ENCODE assay signal across 1 cellular context in the genomic region with DNA sequence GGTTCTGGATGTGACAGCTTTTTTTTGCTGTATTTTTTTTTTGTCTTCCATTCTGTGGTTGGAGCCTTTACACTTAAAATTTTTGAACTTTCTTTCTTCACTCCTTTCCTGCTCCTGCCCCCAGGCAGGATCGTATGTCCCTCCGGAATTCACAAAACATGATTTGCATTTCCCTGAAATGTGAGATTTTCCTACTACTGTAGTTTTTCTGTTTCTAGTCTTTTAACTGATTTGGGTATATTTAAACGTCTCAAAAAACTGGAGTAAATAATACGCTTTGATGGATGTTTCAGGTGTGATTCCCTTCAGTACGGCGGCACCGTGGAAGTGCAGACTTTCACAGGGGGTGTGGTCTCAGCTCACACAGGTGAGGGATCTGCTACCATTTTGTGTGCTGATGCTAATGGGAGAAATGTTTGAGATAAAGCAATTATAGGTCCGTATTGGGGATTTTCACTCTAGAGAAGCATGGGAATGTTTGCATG.
TF ChIP-seq lines count a peak whose summit lies in the region.

No MANE protein-coding gene starts in this region.

TF ChIP-seq in H1, 55 proteins besides CTCF, POLR2A, EP300 and RAD21:
- no peak for TF ChIP-seq SUZ12 (IDR thresholded peaks at IDR 0.05; ENCODE audit: low read length)
- no peak for TF ChIP-seq TAF1 (IDR thresholded peaks at IDR 0.05; ENCODE audit: low read depth, low read length)
- no peak for TF ChIP-seq POU5F1 (IDR thresholded peaks at IDR 0.05; ENCODE audit: low read depth, low read length)
- no peak for TF ChIP-seq CHD2 (IDR thresholded peaks at IDR 0.05; ENCODE audit: low read length)
- no peak for TF ChIP-seq MAFK (IDR thresholded peaks at IDR 0.05; ENCODE audit: low read depth, low read length)
- TF ChIP-seq SP2 (IDR thresholded peaks at IDR 0.05; ENCODE audit: low read length): no peak
- TF ChIP-seq SAP30 (IDR thresholded peaks at IDR 0.05; ENCODE audit: insufficient read depth, insufficient replicate concordance, low read length): no peak
- TF ChIP-seq GTF2F1 (IDR thresholded peaks at IDR 0.05; ENCODE audit: borderline replicate concordance, low read depth, low read length): no peak
- TF ChIP-seq SIRT6 (IDR thresholded peaks at IDR 0.05; ENCODE audit: low read length): no peak
- TF ChIP-seq EZH2 (IDR thresholded peaks at IDR 0.05; ENCODE audit: low read depth, low read length, severe bottlenecking): no peak
- TF ChIP-seq TCF12 (IDR thresholded peaks at IDR 0.05; ENCODE audit: low read depth, low read length): no peak
- TF ChIP-seq, protein P1, sequence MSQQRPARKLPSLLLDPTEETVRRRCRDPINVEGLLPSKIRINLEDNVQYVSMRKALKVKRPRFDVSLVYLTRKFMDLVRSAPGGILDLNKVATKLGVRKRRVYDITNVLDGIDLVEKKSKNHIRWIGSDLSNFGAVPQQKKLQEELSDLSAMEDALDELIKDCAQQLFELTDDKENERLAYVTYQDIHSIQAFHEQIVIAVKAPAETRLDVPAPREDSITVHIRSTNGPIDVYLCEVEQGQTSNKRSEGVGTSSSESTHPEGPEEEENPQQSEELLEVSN (IDR thresholded peaks at IDR 0.05): no peak
- TF ChIP-seq, protein P2, sequence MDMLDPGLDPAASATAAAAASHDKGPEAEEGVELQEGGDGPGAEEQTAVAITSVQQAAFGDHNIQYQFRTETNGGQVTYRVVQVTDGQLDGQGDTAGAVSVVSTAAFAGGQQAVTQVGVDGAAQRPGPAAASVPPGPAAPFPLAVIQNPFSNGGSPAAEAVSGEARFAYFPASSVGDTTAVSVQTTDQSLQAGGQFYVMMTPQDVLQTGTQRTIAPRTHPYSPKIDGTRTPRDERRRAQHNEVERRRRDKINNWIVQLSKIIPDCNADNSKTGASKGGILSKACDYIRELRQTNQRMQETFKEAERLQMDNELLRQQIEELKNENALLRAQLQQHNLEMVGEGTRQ (IDR thresholded peaks at IDR 0.05; ENCODE audit: low read length): no peak
- TF ChIP-seq BRCA1 (IDR thresholded peaks at IDR 0.05; ENCODE audit: low read depth, low read length): no peak
- no peak for TF ChIP-seq SIN3A (conservative IDR thresholded peaks at IDR 0.05 in 1 of 2, IDR thresholded peaks at IDR 0.05 in 1 of 2; ENCODE audit: low read depth in 1 of 2, low read length in 2 of 2)
- TF ChIP-seq RFX5 (IDR thresholded peaks at IDR 0.05; ENCODE audit: borderline replicate concordance, low read depth, low read length): no peak
- TF ChIP-seq, protein P3, sequence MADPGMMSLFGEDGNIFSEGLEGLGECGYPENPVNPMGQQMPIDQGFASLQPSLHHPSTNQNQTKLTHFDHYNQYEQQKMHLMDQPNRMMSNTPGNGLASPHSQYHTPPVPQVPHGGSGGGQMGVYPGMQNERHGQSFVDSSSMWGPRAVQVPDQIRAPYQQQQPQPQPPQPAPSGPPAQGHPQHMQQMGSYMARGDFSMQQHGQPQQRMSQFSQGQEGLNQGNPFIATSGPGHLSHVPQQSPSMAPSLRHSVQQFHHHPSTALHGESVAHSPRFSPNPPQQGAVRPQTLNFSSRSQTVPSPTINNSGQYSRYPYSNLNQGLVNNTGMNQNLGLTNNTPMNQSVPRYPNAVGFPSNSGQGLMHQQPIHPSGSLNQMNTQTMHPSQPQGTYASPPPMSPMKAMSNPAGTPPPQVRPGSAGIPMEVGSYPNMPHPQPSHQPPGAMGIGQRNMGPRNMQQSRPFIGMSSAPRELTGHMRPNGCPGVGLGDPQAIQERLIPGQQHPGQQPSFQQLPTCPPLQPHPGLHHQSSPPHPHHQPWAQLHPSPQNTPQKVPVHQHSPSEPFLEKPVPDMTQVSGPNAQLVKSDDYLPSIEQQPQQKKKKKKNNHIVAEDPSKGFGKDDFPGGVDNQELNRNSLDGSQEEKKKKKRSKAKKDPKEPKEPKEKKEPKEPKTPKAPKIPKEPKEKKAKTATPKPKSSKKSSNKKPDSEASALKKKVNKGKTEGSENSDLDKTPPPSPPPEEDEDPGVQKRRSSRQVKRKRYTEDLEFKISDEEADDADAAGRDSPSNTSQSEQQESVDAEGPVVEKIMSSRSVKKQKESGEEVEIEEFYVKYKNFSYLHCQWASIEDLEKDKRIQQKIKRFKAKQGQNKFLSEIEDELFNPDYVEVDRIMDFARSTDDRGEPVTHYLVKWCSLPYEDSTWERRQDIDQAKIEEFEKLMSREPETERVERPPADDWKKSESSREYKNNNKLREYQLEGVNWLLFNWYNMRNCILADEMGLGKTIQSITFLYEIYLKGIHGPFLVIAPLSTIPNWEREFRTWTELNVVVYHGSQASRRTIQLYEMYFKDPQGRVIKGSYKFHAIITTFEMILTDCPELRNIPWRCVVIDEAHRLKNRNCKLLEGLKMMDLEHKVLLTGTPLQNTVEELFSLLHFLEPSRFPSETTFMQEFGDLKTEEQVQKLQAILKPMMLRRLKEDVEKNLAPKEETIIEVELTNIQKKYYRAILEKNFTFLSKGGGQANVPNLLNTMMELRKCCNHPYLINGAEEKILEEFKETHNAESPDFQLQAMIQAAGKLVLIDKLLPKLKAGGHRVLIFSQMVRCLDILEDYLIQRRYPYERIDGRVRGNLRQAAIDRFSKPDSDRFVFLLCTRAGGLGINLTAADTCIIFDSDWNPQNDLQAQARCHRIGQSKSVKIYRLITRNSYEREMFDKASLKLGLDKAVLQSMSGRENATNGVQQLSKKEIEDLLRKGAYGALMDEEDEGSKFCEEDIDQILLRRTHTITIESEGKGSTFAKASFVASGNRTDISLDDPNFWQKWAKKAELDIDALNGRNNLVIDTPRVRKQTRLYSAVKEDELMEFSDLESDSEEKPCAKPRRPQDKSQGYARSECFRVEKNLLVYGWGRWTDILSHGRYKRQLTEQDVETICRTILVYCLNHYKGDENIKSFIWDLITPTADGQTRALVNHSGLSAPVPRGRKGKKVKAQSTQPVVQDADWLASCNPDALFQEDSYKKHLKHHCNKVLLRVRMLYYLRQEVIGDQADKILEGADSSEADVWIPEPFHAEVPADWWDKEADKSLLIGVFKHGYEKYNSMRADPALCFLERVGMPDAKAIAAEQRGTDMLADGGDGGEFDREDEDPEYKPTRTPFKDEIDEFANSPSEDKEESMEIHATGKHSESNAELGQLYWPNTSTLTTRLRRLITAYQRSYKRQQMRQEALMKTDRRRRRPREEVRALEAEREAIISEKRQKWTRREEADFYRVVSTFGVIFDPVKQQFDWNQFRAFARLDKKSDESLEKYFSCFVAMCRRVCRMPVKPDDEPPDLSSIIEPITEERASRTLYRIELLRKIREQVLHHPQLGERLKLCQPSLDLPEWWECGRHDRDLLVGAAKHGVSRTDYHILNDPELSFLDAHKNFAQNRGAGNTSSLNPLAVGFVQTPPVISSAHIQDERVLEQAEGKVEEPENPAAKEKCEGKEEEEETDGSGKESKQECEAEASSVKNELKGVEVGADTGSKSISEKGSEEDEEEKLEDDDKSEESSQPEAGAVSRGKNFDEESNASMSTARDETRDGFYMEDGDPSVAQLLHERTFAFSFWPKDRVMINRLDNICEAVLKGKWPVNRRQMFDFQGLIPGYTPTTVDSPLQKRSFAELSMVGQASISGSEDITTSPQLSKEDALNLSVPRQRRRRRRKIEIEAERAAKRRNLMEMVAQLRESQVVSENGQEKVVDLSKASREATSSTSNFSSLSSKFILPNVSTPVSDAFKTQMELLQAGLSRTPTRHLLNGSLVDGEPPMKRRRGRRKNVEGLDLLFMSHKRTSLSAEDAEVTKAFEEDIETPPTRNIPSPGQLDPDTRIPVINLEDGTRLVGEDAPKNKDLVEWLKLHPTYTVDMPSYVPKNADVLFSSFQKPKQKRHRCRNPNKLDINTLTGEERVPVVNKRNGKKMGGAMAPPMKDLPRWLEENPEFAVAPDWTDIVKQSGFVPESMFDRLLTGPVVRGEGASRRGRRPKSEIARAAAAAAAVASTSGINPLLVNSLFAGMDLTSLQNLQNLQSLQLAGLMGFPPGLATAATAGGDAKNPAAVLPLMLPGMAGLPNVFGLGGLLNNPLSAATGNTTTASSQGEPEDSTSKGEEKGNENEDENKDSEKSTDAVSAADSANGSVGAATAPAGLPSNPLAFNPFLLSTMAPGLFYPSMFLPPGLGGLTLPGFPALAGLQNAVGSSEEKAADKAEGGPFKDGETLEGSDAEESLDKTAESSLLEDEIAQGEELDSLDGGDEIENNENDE (IDR thresholded peaks at IDR 0.05; ENCODE audit: insufficient replicate concordance, low read length): no peak
